In genomic region chr10:69232252-69232651, GRCh38 we compare ENCODE assay signal across 13 cellular contexts. TPM values are rescaled to one million over a fixed set of nuclear protein-coding genes. Genes with fewer than 3 reads are reported as not detected.
DNase-seq lines count a peak whose midpoint lies in the region; ATAC-seq and TF ChIP-seq lines count a peak whose summit lies in the region.
"Had no signal": no experiment of that assay in that cellular context is flagged by ENCODE, and none has a peak within 500 bp of the region (broad histone marks: within the 10 kb centered on the region; RNA-seq: fewer than 3 reads in every experiment).

No MANE protein-coding gene starts in this region.

- peak overlapping the region; percentile 75 for H3K4me3 Mint-ChIP-seq in activated naive CD4-positive, alpha-beta T cell treated with anti-CD3 and anti-CD28 coated beads, Interleukin-2, amount 50 U/mL, for 24 hours
- H3K4me3 Mint-ChIP-seq in type B pancreatic cell: peak overlapping the region; percentile 15
- H3K4me3 Mint-ChIP-seq: immature natural killer cell had no signal

- no peak for ATAC-seq in activated naive CD4-positive, alpha-beta T cell treated with anti-CD3 and anti-CD28 coated beads, Interleukin-2, amount 50 U/mL, for 72 hours
- ATAC-seq in SK-N-SH treated with all-trans-retinoic acid at 6 μM for 48 hours: peak; percentile 96

- peaks cover 50% of the 10 kb centered on the region for H3K4me1 Mint-ChIP-seq in activated naive CD4-positive, alpha-beta T cell treated with anti-CD3 and anti-CD28 coated beads, Interleukin-2, amount 50 U/mL, for 24 hours
- H3K4me1 Mint-ChIP-seq in type B pancreatic cell (ENCODE audit: unreplicated experiment): peaks cover 10% of the 10 kb centered on the region

- peak overlapping the region; percentile 47 for H3K27ac Mint-ChIP-seq in activated naive CD4-positive, alpha-beta T cell treated with anti-CD3 and anti-CD28 coated beads, Interleukin-2, amount 50 U/mL, for 24 hours
- H3K27ac Mint-ChIP-seq in activated naive CD4-positive, alpha-beta T cell treated with anti-CD3 and anti-CD28 coated beads, Interleukin-2, amount 50 U/mL, for 72 hours: no peak overlapping the region
- peak overlapping the region; percentile 76 for H3K27ac Mint-ChIP-seq in type B pancreatic cell

- no peak for TF ChIP-seq EP300 in tibial nerve (IDR thresholded peaks at IDR 0.05)

- no peaks in the 10 kb centered on the region for H3K9me3 Mint-ChIP-seq in activated naive CD4-positive, alpha-beta T cell treated with anti-CD3 and anti-CD28 coated beads, Interleukin-2, amount 50 U/mL, for 24 hours
- no peaks in the 10 kb centered on the region for H3K9me3 Mint-ChIP-seq in activated naive CD4-positive, alpha-beta T cell treated with anti-CD3 and anti-CD28 coated beads, Interleukin-2, amount 50 U/mL, for 72 hours
- no peaks in the 10 kb centered on the region for H3K9me3 Mint-ChIP-seq in type B pancreatic cell
- H3K9me3 Mint-ChIP-seq: immature natural killer cell had no signal

- no peak for TF ChIP-seq POLR2A in tibial nerve (IDR thresholded peaks at IDR 0.05)

- peaks cover 0 to 12% (median 5%) of the 10 kb centered on the region in 4 donors for H3K4me1 ChIP-seq in tibial nerve
- H3K4me1 ChIP-seq: ascending aorta had no signal

- TF ChIP-seq CTCF in foreskin fibroblast (IDR thresholded peaks at IDR 0.05; ENCODE audit: low read depth, low read length) (no peak), type B pancreatic cell (conservative IDR thresholded peaks at IDR 0.05) (no peak), tibial nerve (IDR thresholded peaks at IDR 0.05) (no peak)

- H3K4me3 ChIP-seq in foreskin fibroblast (ENCODE audit: low read depth in 1 of 2, low read length in 2 of 2) (no peak overlapping the region), tibial nerve (no peak overlapping the region)
- H3K4me3 ChIP-seq: ascending aorta, smooth muscle cell had no signal

- no peaks in the 10 kb centered on the region for H3K36me3 ChIP-seq in tibial nerve
- H3K36me3 ChIP-seq: ascending aorta had no signal

- WGBS in tibial nerve, 2 donors: 60 to 71% methylated on average over 9 of the region's 9 CpGs

- no peaks in the 10 kb centered on the region for H3K27me3 Mint-ChIP-seq in activated naive CD4-positive, alpha-beta T cell treated with anti-CD3 and anti-CD28 coated beads, Interleukin-2, amount 50 U/mL, for 24 hours
- peaks cover 9% of the 10 kb centered on the region for H3K27me3 Mint-ChIP-seq in type B pancreatic cell

- DNase-seq in activated naive CD4-positive, alpha-beta T cell treated with anti-CD3 and anti-CD28 coated beads, Interleukin-2, amount 50 U/mL, for 72 hours (ENCODE audit: low spot score in 2 of 2): no peak
- DNase-seq in foreskin fibroblast (peak; percentile 69 to 82), type B pancreatic cell (ENCODE audit: extremely low spot score, unreplicated experiment) (no peak), tibial nerve (ENCODE audit: low spot score in 2 of 2) (no peak), NCI-H2227 treated with DMSO at 0.1 percent for 48 hours (lab: John Stamatoyannopoulos, UW) (no peak)
- no peak for DNase-seq in stimulated activated CD4-positive, alpha-beta T cell treated with anti-CD3 and anti-CD28 coated beads, Interleukin-4, amount 100 ng/mL, for 1 hour
- DNase-seq: immature natural killer cell, NCI-H69 had no signal

- H3K9me3 ChIP-seq in tibial nerve: no peaks in the 10 kb centered on the region
- H3K9me3 ChIP-seq: ascending aorta had no signal

- H3K36me3 Mint-ChIP-seq in activated naive CD4-positive, alpha-beta T cell treated with anti-CD3 and anti-CD28 coated beads, Interleukin-2, amount 50 U/mL, for 24 hours: no peaks in the 10 kb centered on the region
- H3K36me3 Mint-ChIP-seq in activated naive CD4-positive, alpha-beta T cell treated with anti-CD3 and anti-CD28 coated beads, Interleukin-2, amount 50 U/mL, for 72 hours: no peaks in the 10 kb centered on the region
- H3K36me3 Mint-ChIP-seq in type B pancreatic cell: no peaks in the 10 kb centered on the region

- no peaks in the 10 kb centered on the region for H3K27me3 ChIP-seq in tibial nerve
- H3K27me3 ChIP-seq: ascending aorta had no signal

- no peak overlapping the region for H3K27ac ChIP-seq in tibial nerve
- H3K27ac ChIP-seq: ascending aorta, C4-2B had no signal

TF ChIP-seq in SK-N-SH treated with all-trans-retinoic acid at 6 μM for 48 hours, 23 proteins besides CTCF, POLR2A, EP300 and RAD21 (continues in another document):
- no peak for TF ChIP-seq POU6F1 (CRISPR knock-in tag; IDR thresholded peaks at IDR 0.05; ENCODE audit: borderline replicate concordance, low read depth)
- TF ChIP-seq ZFP30 (CRISPR knock-in tag; IDR thresholded peaks at IDR 0.05): no peak
- no peak for TF ChIP-seq ISL1 (CRISPR knock-in tag; IDR thresholded peaks at IDR 0.05)
- TF ChIP-seq TSHZ2 (CRISPR knock-in tag; IDR thresholded peaks at IDR 0.05): no peak
- no peak for TF ChIP-seq ZNF8 (CRISPR knock-in tag; IDR thresholded peaks at IDR 0.05)
- TF ChIP-seq ZNF565 (CRISPR knock-in tag; conservative IDR thresholded peaks at IDR 0.05; ENCODE audit: low read depth): no peak
- no peak for TF ChIP-seq ARNTL (CRISPR knock-in tag; IDR thresholded peaks at IDR 0.05; ENCODE audit: borderline replicate concordance, low read depth)
- no peak for TF ChIP-seq CSRNP3 (CRISPR knock-in tag; IDR thresholded peaks at IDR 0.05)

RNA-seq across cellular contexts. Expression of gene HKDC1, which starts 12.1 kb away (rescaled TPM):
- total RNA-seq in activated naive CD4-positive, alpha-beta T cell treated with anti-CD3 and anti-CD28 coated beads, Interleukin-2, amount 50 U/mL, for 72 hours: under 1 TPM; 0.41 to 0.46 TPM
- total RNA-seq in type B pancreatic cell (ENCODE audit: low replicate concordance) (2.4 and 8.0 TPM in 2 replicates), tibial nerve (10 to 100 TPM in 1 of 4 donors, 1 to 10 TPM in 3; 4.8 to 11.1 (median 5.5) TPM)
- total RNA-seq: ascending aorta had no signal

RNA-seq across cellular contexts. Expression of gene HK1, which starts 46.0 kb away (rescaled TPM):
- total RNA-seq in activated naive CD4-positive, alpha-beta T cell treated with anti-CD3 and anti-CD28 coated beads, Interleukin-2, amount 50 U/mL, for 72 hours: 100 to 1,000 TPM; 157 to 235 TPM
- total RNA-seq in type B pancreatic cell (ENCODE audit: low replicate concordance): 60.8 and 87.9 TPM in 2 replicates
- 10 to 100 TPM; 27.3 to 54.0 (median 30.1) TPM for total RNA-seq in tibial nerve

RNA-seq across cellular contexts. Expression of gene SUPV3L1, which starts 52.2 kb away (rescaled TPM):
- 10 to 100 TPM; 44.4 to 45.9 TPM for total RNA-seq in activated naive CD4-positive, alpha-beta T cell treated with anti-CD3 and anti-CD28 coated beads, Interleukin-2, amount 50 U/mL, for 72 hours
- 30.7 and 36.6 TPM in 2 replicates for total RNA-seq in type B pancreatic cell (ENCODE audit: low replicate concordance)
- total RNA-seq in tibial nerve: 10 to 100 TPM; 23.4 to 53.7 (median 34.9) TPM

Comparison
In these comparisons a context has a peak if more than half of its experiments do, and no peak if none do; other contexts are left out.
1. H3K27ac Mint-ChIP-seq: peak in activated naive CD4-positive, alpha-beta T cell treated with anti-CD3 and anti-CD28 coated beads, Interleukin-2, amount 50 U/mL, for 24 hours (single experiment) and type B pancreatic cell (single experiment); none in activated naive CD4-positive, alpha-beta T cell treated with anti-CD3 and anti-CD28 coated beads, Interleukin-2, amount 50 U/mL, for 72 hours (0 of 2).
2. DNase-seq: peak in foreskin fibroblast (2 of 2); none in activated naive CD4-positive, alpha-beta T cell treated with anti-CD3 and anti-CD28 coated beads, Interleukin-2, amount 50 U/mL, for 72 hours (0 of 2), type B pancreatic cell (single experiment), stimulated activated CD4-positive, alpha-beta T cell treated with anti-CD3 and anti-CD28 coated beads, Interleukin-4, amount 100 ng/mL, for 1 hour (single experiment), tibial nerve (0 of 2) and NCI-H2227 treated with DMSO at 0.1 percent for 48 hours (single experiment).